8 cellular contexts compared by ENCODE assay signal in genomic region chr20:53736757-53737403, GRCh38.
DNase-seq lines count a peak whose midpoint lies in the region; ATAC-seq and TF ChIP-seq lines count a peak whose summit lies in the region.

No MANE protein-coding gene starts in this region.

- H3K9me3 Mint-ChIP-seq in activated naive CD4-positive, alpha-beta T cell treated with anti-CD3 and anti-CD28 coated beads, Interleukin-2, amount 10 ng/mL, durations not matched to agents 7 days and 5 days, result peaks cover 2% of the 10 kb centered on the region
- H3K9me3 Mint-ChIP-seq in brain, result peaks cover 0 to 3% (median 2%) of the 10 kb centered on the region in 5 experiments

- H4K91ac ChIP-seq in mesenchymal stem cell (ENCODE audit: low read length), result no peak overlapping the region

- H3K27me3 ChIP-seq in mesenchymal stem cell (ENCODE audit: control insufficient read depth in 1 of 2, insufficient read depth in 1 of 2, low read length in 2 of 2), result no peaks in the 10 kb centered on the region

- peaks cover 6% of the 10 kb centered on the region for H3K36me3 Mint-ChIP-seq in activated naive CD4-positive, alpha-beta T cell treated with anti-CD3 and anti-CD28 coated beads, Interleukin-2, amount 10 ng/mL, durations not matched to agents 7 days and 5 days
- H3K36me3 Mint-ChIP-seq in brain, result no peaks in the 10 kb centered on the region

- peak overlapping the region in 1 of 2 experiments; percentile 65 for H3K4me3 ChIP-seq in mesenchymal stem cell (ENCODE audit: insufficient read depth in 1 of 2, low read depth in 1 of 2, low read length in 2 of 2)

- peak overlapping the region; percentile 37 for H3K4me3 Mint-ChIP-seq in activated naive CD4-positive, alpha-beta T cell treated with anti-CD3 and anti-CD28 coated beads, Interleukin-2, amount 10 ng/mL, durations not matched to agents 7 days and 5 days
- peak overlapping the region; percentile 73 to 85 (median 79) for H3K4me3 Mint-ChIP-seq in brain

- H3K36me3 ChIP-seq in mesenchymal stem cell (ENCODE audit: control insufficient read depth in 1 of 2, insufficient read depth in 2 of 2, low read depth in 1 of 2, low read length in 2 of 2), result no peaks in the 10 kb centered on the region

- H3K27ac ChIP-seq in mesenchymal stem cell (ENCODE audit: low read length, poor library complexity, severe bottlenecking), result peak overlapping the region; percentile 31

- H3K4me2 ChIP-seq in mesenchymal stem cell (ENCODE audit: low read length, poor library complexity, severe bottlenecking), result no peak overlapping the region

- peak overlapping the region; percentile 49 to 90 for H2BK12ac ChIP-seq in mesenchymal stem cell (ENCODE audit: low read length in 2 of 2)

- peak overlapping the region; percentile 90 for H3K9ac ChIP-seq in mesenchymal stem cell (ENCODE audit: low read length)

- H3K27ac Mint-ChIP-seq in activated naive CD4-positive, alpha-beta T cell treated with anti-CD3 and anti-CD28 coated beads, Interleukin-2, amount 10 ng/mL, durations not matched to agents 7 days and 5 days, result peak overlapping the region; percentile 64
- H3K27ac Mint-ChIP-seq in brain, result peak overlapping the region; percentile 93 to 98 (median 97)

- H3K18ac ChIP-seq in mesenchymal stem cell (ENCODE audit: low read depth in 1 of 2, low read length in 2 of 2), result peak overlapping the region; percentile 50 to 77

- no peak overlapping the region for H2BK15ac ChIP-seq in mesenchymal stem cell (ENCODE audit: low read depth, poor library complexity, severe bottlenecking)

- no peaks in the 10 kb centered on the region for H3K27me3 Mint-ChIP-seq in activated naive CD4-positive, alpha-beta T cell treated with anti-CD3 and anti-CD28 coated beads, Interleukin-2, amount 10 ng/mL, durations not matched to agents 7 days and 5 days
- no peaks in the 10 kb centered on the region for H3K27me3 Mint-ChIP-seq in brain

- H3K4me1 ChIP-seq in mesenchymal stem cell (ENCODE audit: control insufficient read depth, insufficient read depth, low read depth, low read length), result peaks cover 9% of the 10 kb centered on the region

- no peak overlapping the region for H2AK5ac ChIP-seq in mesenchymal stem cell (ENCODE audit: low read length, severe bottlenecking)

- 42% methylated on average over 6 of the region's 6 CpGs for WGBS in mesenchymal stem cell

- peaks cover 56% of the 10 kb centered on the region for H3K4me1 Mint-ChIP-seq in activated naive CD4-positive, alpha-beta T cell treated with anti-CD3 and anti-CD28 coated beads, Interleukin-2, amount 10 ng/mL, durations not matched to agents 7 days and 5 days
- H3K4me1 Mint-ChIP-seq in brain, result peaks cover 79% of the 10 kb centered on the region

- no peak overlapping the region for H3K23ac ChIP-seq in mesenchymal stem cell (ENCODE audit: low read length in 2 of 2)

- peak overlapping the region; percentile 89 for H4K8ac ChIP-seq in mesenchymal stem cell (ENCODE audit: low read length)

- no peak overlapping the region for H2AFZ ChIP-seq in mesenchymal stem cell (ENCODE audit: low read depth, low read length)

- H3K9me3 ChIP-seq in mesenchymal stem cell (ENCODE audit: control insufficient read depth, low read length), result no peaks in the 10 kb centered on the region

- H3K4ac ChIP-seq in mesenchymal stem cell (ENCODE audit: low read depth in 1 of 2, low read length in 2 of 2), result peak overlapping the region; percentile 45 to 57

- H3K79me1 ChIP-seq in mesenchymal stem cell (replicated peaks; ENCODE audit: low read length, poor library complexity, severe bottlenecking), result no peaks in the 10 kb centered on the region

- TF ChIP-seq CTCF in brain (conservative IDR thresholded peaks at IDR 0.05), result no peak

- ATAC-seq in HG02938 (IDR thresholded peaks at IDR 0.05; ENCODE audit: unreplicated experiment), result no peak

- H2BK5ac ChIP-seq in mesenchymal stem cell (ENCODE audit: low read depth, low read length, poor library complexity, severe bottlenecking), result no peak overlapping the region

- H2BK120ac ChIP-seq in mesenchymal stem cell (ENCODE audit: low read depth, low read length), result peak overlapping the region; percentile 89

- no peak for DNase-seq in activated naive CD4-positive, alpha-beta T cell treated with anti-CD3 and anti-CD28 coated beads, Interleukin-2, amount 10 ng/mL, durations not matched to agents 7 days and 5 days
- DNase-seq in activated naive CD4-positive, alpha-beta T cell treated with Interleukin-2 at 50 U/mL for 16 hours, result no peak
- peak; percentile 100 for DNase-seq in NCI-H2171 treated with DMSO at 0.1 percent for 48 hours (lab: John Stamatoyannopoulos, UW)
- peak; percentile 76 for DNase-seq in mesenchymal stem cell
- no peak for DNase-seq in 8988T
- no peak for DNase-seq in cerebellum (ENCODE audit: low spot score)

- H3K14ac ChIP-seq in mesenchymal stem cell (ENCODE audit: low read length in 2 of 2), result no peak overlapping the region

- CTCF ChIA-PET in activated naive CD4-positive, alpha-beta T cell treated with anti-CD3 and anti-CD28 coated beads, Interleukin-2, amount 10 ng/mL, durations not matched to agents 7 days and 5 days (lab: Charles Lee), result interaction anchor here (0.7 to 1.8 kb wide), 8 partner anchors 14 to 181 kb away, joined by 3 to 7 read pairs (median 4); no protein-coding TSS in a partner anchor

Comparison
In these comparisons a context has a peak if more than half of its experiments do, and no peak if none do; other contexts are left out.
1. DNase-seq: peak in NCI-H2171 treated with DMSO at 0.1 percent for 48 hours (single experiment) and mesenchymal stem cell (single experiment); none in activated naive CD4-positive, alpha-beta T cell treated with anti-CD3 and anti-CD28 coated beads, Interleukin-2, amount 10 ng/mL, durations not matched to agents 7 days and 5 days (single experiment), activated naive CD4-positive, alpha-beta T cell treated with Interleukin-2 at 50 U/mL for 16 hours (single experiment), 8988T (single experiment) and cerebellum (single experiment).